In the genomic region with DNA sequence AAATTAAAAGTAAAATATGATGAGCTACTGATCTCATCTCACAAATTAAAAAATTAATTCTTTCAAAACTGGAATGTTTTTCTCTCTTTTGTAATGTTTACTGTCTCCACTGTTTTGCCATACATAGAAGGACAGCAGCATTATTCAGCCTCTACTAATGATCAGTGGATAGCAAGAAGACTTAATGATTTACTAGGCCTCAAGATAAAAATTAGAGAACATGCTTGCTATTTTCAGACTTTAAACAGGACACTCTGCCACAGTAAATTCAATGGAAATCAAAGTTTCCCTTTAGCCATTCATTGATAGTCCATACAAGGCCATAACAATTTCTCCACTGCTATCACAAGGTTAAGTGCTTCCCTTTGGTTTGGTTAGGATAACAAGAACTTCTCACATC, we compare ENCODE assay signal across 22 cellular contexts.
"Had no signal": no experiment of that assay in that cellular context is flagged by ENCODE, and none has a peak within 500 bp of the region (broad histone marks: within the 10 kb centered on the region; RNA-seq: fewer than 3 reads in every experiment).

No MANE protein-coding gene starts in this region.

- H3K4me3 Mint-ChIP-seq: activated CD4-positive, alpha-beta T cell treated with anti-CD3 and anti-CD28 coated beads, Interleukin-2, amount 10 ng/mL, durations not matched to agents 24 days and 14 days; activated CD8-positive, alpha-beta memory T cell treated with anti-CD3 and anti-CD28 coated beads, Interleukin-2, amount 10 ng/mL, durations not matched to agents 7 days and 5 days; activated naive CD4-positive, alpha-beta T cell treated with anti-CD3 and anti-CD28 coated beads, Interleukin-2, amount 10 ng/mL, durations not matched to agents 7 days and 5 days; activated naive CD8-positive, alpha-beta T cell treated with anti-CD3 and anti-CD28 coated beads, Interleukin-2, amount 10 ng/mL, durations not matched to agents 7 days and 5 days; activated T-cell treated with anti-CD3 and anti-CD28 coated beads, Interleukin-2, amount 50 U/mL, for 24 hours; activated T-helper 17 cell treated with anti-CD3 and anti-CD28 coated beads, Interleukin-2, amount 50 U/mL, for 72 hours; T-helper 1 cell treated with Interleukin-12 subunit alpha and Interleukin-12 subunit beta and Interleukin-4 antibody, amounts not matched to agents 30 μg/mL and 1 μg/mL, for 36 hours; WTC11 had no signal

- H3K9me3 Mint-ChIP-seq: activated CD4-positive, alpha-beta T cell treated with anti-CD3 and anti-CD28 coated beads, Interleukin-2, amount 10 ng/mL, durations not matched to agents 24 days and 14 days; activated naive CD4-positive, alpha-beta T cell treated with anti-CD3 and anti-CD28 coated beads, Interleukin-2, amount 10 ng/mL, durations not matched to agents 7 days and 5 days; activated naive CD8-positive, alpha-beta T cell treated with anti-CD3 and anti-CD28 coated beads, Interleukin-2, amount 10 ng/mL, durations not matched to agents 7 days and 5 days; activated T-cell treated with anti-CD3 and anti-CD28 coated beads, Interleukin-2, amount 50 U/mL, for 24 hours; activated T-helper 17 cell treated with anti-CD3 and anti-CD28 coated beads, Interleukin-2, amount 50 U/mL, for 72 hours; T-helper 1 cell treated with Interleukin-12 subunit alpha and Interleukin-12 subunit beta and Interleukin-4 antibody, amounts not matched to agents 30 μg/mL and 1 μg/mL, for 36 hours; WTC11 had no signal

- ATAC-seq: activated CD8-positive, alpha-beta memory T cell treated with anti-CD3 and anti-CD28 coated beads, Interleukin-2, amount 10 ng/mL, durations not matched to agents 7 days and 5 days; activated T-helper 17 cell treated with anti-CD3 and anti-CD28 coated beads, Interleukin-2, amount 50 U/mL, for 72 hours; PC-3; WTC11 had no signal

- H3K9me3 ChIP-seq: adrenal gland, breast epithelium had no signal

- H3K27me3 Mint-ChIP-seq: activated CD4-positive, alpha-beta T cell treated with anti-CD3 and anti-CD28 coated beads, Interleukin-2, amount 10 ng/mL, durations not matched to agents 24 days and 14 days; activated CD8-positive, alpha-beta memory T cell treated with anti-CD3 and anti-CD28 coated beads, Interleukin-2, amount 10 ng/mL, durations not matched to agents 7 days and 5 days; activated naive CD4-positive, alpha-beta T cell treated with anti-CD3 and anti-CD28 coated beads, Interleukin-2, amount 10 ng/mL, durations not matched to agents 7 days and 5 days; activated naive CD8-positive, alpha-beta T cell treated with anti-CD3 and anti-CD28 coated beads, Interleukin-2, amount 10 ng/mL, durations not matched to agents 7 days and 5 days; activated T-cell treated with anti-CD3 and anti-CD28 coated beads, Interleukin-2, amount 50 U/mL, for 24 hours; activated T-helper 17 cell treated with anti-CD3 and anti-CD28 coated beads, Interleukin-2, amount 50 U/mL, for 72 hours had no signal

- H3K4me1 Mint-ChIP-seq: activated CD4-positive, alpha-beta T cell treated with anti-CD3 and anti-CD28 coated beads, Interleukin-2, amount 10 ng/mL, durations not matched to agents 24 days and 14 days; activated naive CD4-positive, alpha-beta T cell treated with anti-CD3 and anti-CD28 coated beads, Interleukin-2, amount 10 ng/mL, durations not matched to agents 7 days and 5 days; activated naive CD8-positive, alpha-beta T cell treated with anti-CD3 and anti-CD28 coated beads, Interleukin-2, amount 10 ng/mL, durations not matched to agents 7 days and 5 days; activated T-helper 17 cell treated with anti-CD3 and anti-CD28 coated beads, Interleukin-2, amount 50 U/mL, for 72 hours had no signal

- H3K4me3 ChIP-seq: adrenal gland, breast epithelium had no signal

- H3K27me3 ChIP-seq: adrenal gland, breast epithelium had no signal

- DNase-seq: activated CD4-positive, alpha-beta T cell treated with anti-CD3 and anti-CD28 coated beads, Interleukin-2, amount 10 ng/mL, durations not matched to agents 24 days and 14 days; activated CD4-positive, alpha-beta T cell treated with anti-CD3 and anti-CD28 coated beads, Interleukin-2, amount 50 U/mL, for 48 hours; activated CD4-positive, CD25-positive, alpha-beta regulatory T cell treated with anti-CD3 and anti-CD28 coated beads, Interleukin-2, amount 50 U/mL, for 72 hours; activated CD8-positive, alpha-beta memory T cell treated with anti-CD3 and anti-CD28 coated beads, Interleukin-2, amount 10 ng/mL, durations not matched to agents 7 days and 5 days; activated gamma-delta T cell; activated naive CD4-positive, alpha-beta T cell treated with anti-CD3 and anti-CD28 coated beads, Interleukin-2, amount 10 ng/mL, durations not matched to agents 7 days and 5 days; activated naive CD8-positive, alpha-beta T cell treated with anti-CD3 and anti-CD28 coated beads, Interleukin-2, amount 10 ng/mL, durations not matched to agents 7 days and 5 days; activated T-cell treated with anti-CD3 and anti-CD28 coated beads, Interleukin-2, amount 50 U/mL, for 24 hours; adrenal gland; anterior cingulate cortex; caudate nucleus; MM.1S; NCI-H1417; NCI-H1694; NCI-H2029; NCI-H524; PC-3; SHP77 treated with DMSO at 0.1 percent for 48 hours had no signal

- H3K27ac Mint-ChIP-seq: activated CD4-positive, alpha-beta T cell treated with anti-CD3 and anti-CD28 coated beads, Interleukin-2, amount 10 ng/mL, durations not matched to agents 24 days and 14 days; activated CD8-positive, alpha-beta memory T cell treated with anti-CD3 and anti-CD28 coated beads, Interleukin-2, amount 10 ng/mL, durations not matched to agents 7 days and 5 days; activated naive CD4-positive, alpha-beta T cell treated with anti-CD3 and anti-CD28 coated beads, Interleukin-2, amount 10 ng/mL, durations not matched to agents 7 days and 5 days; activated naive CD8-positive, alpha-beta T cell treated with anti-CD3 and anti-CD28 coated beads, Interleukin-2, amount 10 ng/mL, durations not matched to agents 7 days and 5 days; activated T-cell treated with anti-CD3 and anti-CD28 coated beads, Interleukin-2, amount 50 U/mL, for 24 hours; activated T-helper 17 cell treated with anti-CD3 and anti-CD28 coated beads, Interleukin-2, amount 50 U/mL, for 72 hours; T-helper 1 cell treated with Interleukin-12 subunit alpha and Interleukin-12 subunit beta and Interleukin-4 antibody, amounts not matched to agents 30 μg/mL and 1 μg/mL, for 36 hours; WTC11 had no signal

- H3K4me1 ChIP-seq: breast epithelium had no signal

- H3K27ac ChIP-seq: adrenal gland, breast epithelium had no signal

- H3K36me3 ChIP-seq: adrenal gland, breast epithelium had no signal
